Comparison of ENCODE assay signal across 12 cellular contexts in genomic region chr5:42483472-42484154, GRCh38.
DNase-seq lines count a peak whose midpoint lies in the region; ATAC-seq and TF ChIP-seq lines count a peak whose summit lies in the region.
"Had no signal": no experiment of that assay in that cellular context is flagged by ENCODE, and none has a peak within 500 bp of the region (broad histone marks: within the 10 kb centered on the region; RNA-seq: fewer than 3 reads in every experiment).

No MANE protein-coding gene starts in this region.

- H3K9ac ChIP-seq in smooth muscle cell (ENCODE audit: low read depth) (no peak overlapping the region), trophoblast cell (ENCODE audit: low read length) (no peak overlapping the region)
- H3K9ac ChIP-seq: BLaER1 had no signal

- H4K20me1 ChIP-seq in smooth muscle cell (ENCODE audit: low read depth) = no peaks in the 10 kb centered on the region
- H4K20me1 ChIP-seq: BLaER1 had no signal

- no peak overlapping the region for H3K27ac ChIP-seq in smooth muscle cell (ENCODE audit: low read depth)
- H3K27ac ChIP-seq in trophoblast cell (ENCODE audit: low read depth, low read length) = no peak overlapping the region
- H3K27ac ChIP-seq: BLaER1 had no signal

- no peak overlapping the region for H4K91ac ChIP-seq in trophoblast cell (ENCODE audit: low read depth, low read length)

- H3K4me3 ChIP-seq in fibroblast of the aortic adventitia (ENCODE audit: low read depth, low read length) = no peak overlapping the region
- no peak overlapping the region for H3K4me3 ChIP-seq in smooth muscle cell
- no peak overlapping the region for H3K4me3 ChIP-seq in trophoblast cell (ENCODE audit: low read depth, low read length)
- H3K4me3 ChIP-seq: BLaER1 had no signal

- 91% methylated on average over 5 of the region's 5 CpGs for WGBS in smooth muscle cell (ENCODE audit: low lambda C conversion rate)
- no CpG with 5 or more reads among the region's 5 CpGs for WGBS in trophoblast cell (ENCODE audit: extremely low coverage, insufficient coverage, insufficient read length)

- CTCF ChIA-PET in activated CD4-positive, alpha-beta memory T cell treated with anti-CD3 and anti-CD28 coated beads for 36 hours (lab: Charles Lee) = no interaction called here

- ATAC-seq in GM18861 (IDR thresholded peaks at IDR 0.05; ENCODE audit: unreplicated experiment) (peak; percentile 98), GM21447 (IDR thresholded peaks at IDR 0.05; ENCODE audit: unreplicated experiment) (peak; percentile 96), HG03139 (IDR thresholded peaks at IDR 0.05; ENCODE audit: unreplicated experiment) (peak; percentile 78)

- POLR2A ChIA-PET in activated CD4-positive, alpha-beta memory T cell treated with anti-CD3 and anti-CD28 coated beads for 36 hours (lab: Charles Lee) = no interaction called here

- no peak overlapping the region for H3K18ac ChIP-seq in trophoblast cell (ENCODE audit: low read length)

- H4K12ac ChIP-seq in trophoblast cell (ENCODE audit: low read depth, low read length) = no peak overlapping the region

- H3K79me1 ChIP-seq in trophoblast cell (ENCODE audit: low read length) = no peaks in the 10 kb centered on the region

- H4K8ac ChIP-seq in trophoblast cell (ENCODE audit: low read depth, low read length) = no peak overlapping the region

- no peaks in the 10 kb centered on the region for H3K27me3 Mint-ChIP-seq in activated CD4-positive, alpha-beta memory T cell treated with anti-CD3 and anti-CD28 coated beads for 36 hours

- H3K4me3 Mint-ChIP-seq in activated CD4-positive, alpha-beta memory T cell treated with anti-CD3 and anti-CD28 coated beads for 36 hours = no peak overlapping the region
- H3K4me3 Mint-ChIP-seq: activated B cell treated with CpG ODN at 0.5 μM for 24 hours had no signal

- TF ChIP-seq CTCF in fibroblast of the aortic adventitia (IDR thresholded peaks at IDR 0.05; ENCODE audit: insufficient read depth, low read length) = no peak
- no peak for TF ChIP-seq CTCF in smooth muscle cell (IDR thresholded peaks at IDR 0.05; ENCODE audit: borderline replicate concordance, insufficient read depth, poor library complexity, severe bottlenecking)

- no peaks in the 10 kb centered on the region for H3F3A ChIP-seq in smooth muscle cell (ENCODE audit: low read depth)

- no peaks in the 10 kb centered on the region for H3K36me3 Mint-ChIP-seq in activated CD4-positive, alpha-beta memory T cell treated with anti-CD3 and anti-CD28 coated beads for 36 hours

- H3K9me3 Mint-ChIP-seq in activated CD4-positive, alpha-beta memory T cell treated with anti-CD3 and anti-CD28 coated beads for 36 hours = no peaks in the 10 kb centered on the region

- H3K27me3 ChIP-seq in smooth muscle cell (ENCODE audit: low read depth) (no peaks in the 10 kb centered on the region), trophoblast cell (ENCODE audit: insufficient read depth, low read length) (no peaks in the 10 kb centered on the region)
- H3K27me3 ChIP-seq: BLaER1 had no signal

- H3K9me3 ChIP-seq in smooth muscle cell (replicated peaks; ENCODE audit: low read depth) = no peaks in the 10 kb centered on the region
- no peaks in the 10 kb centered on the region for H3K9me3 ChIP-seq in trophoblast cell (ENCODE audit: insufficient read depth, low read depth, low read length)

- H3K4me2 ChIP-seq in smooth muscle cell = no peak overlapping the region
- no peak overlapping the region for H3K4me2 ChIP-seq in trophoblast cell (ENCODE audit: low read length)
- H3K4me2 ChIP-seq: BLaER1 had no signal

- no peak overlapping the region for H2AK5ac ChIP-seq in trophoblast cell (ENCODE audit: low read length)

- intact Hi-C loops in activated CD4-positive, alpha-beta memory T cell treated with anti-CD3 and anti-CD28 coated beads for 36 hours (cut with micrococcal nuclease) = no loop called here

- H2AFZ ChIP-seq in smooth muscle cell (ENCODE audit: low read depth) = no peak overlapping the region
- H2AFZ ChIP-seq in trophoblast cell (ENCODE audit: insufficient read depth, low read length, poor library complexity) = no peak overlapping the region

- no peak overlapping the region for H3K14ac ChIP-seq in trophoblast cell (ENCODE audit: low read length)

- H3K4me1 ChIP-seq in smooth muscle cell (ENCODE audit: low read depth) = no peaks in the 10 kb centered on the region
- H3K4me1 ChIP-seq in trophoblast cell (ENCODE audit: control insufficient read depth in 1 of 2, insufficient read depth in 2 of 2, low read length in 2 of 2) = no peaks in the 10 kb centered on the region
- H3K4me1 ChIP-seq: BLaER1 had no signal

- no peak overlapping the region for H3K4ac ChIP-seq in trophoblast cell (ENCODE audit: low read depth, low read length)

- H3K36me3 ChIP-seq in smooth muscle cell (ENCODE audit: low read depth) (no peaks in the 10 kb centered on the region), trophoblast cell (ENCODE audit: control insufficient read depth in 1 of 2, insufficient read depth in 2 of 2, low read length in 2 of 2) (no peaks in the 10 kb centered on the region)
- H3K36me3 ChIP-seq: BLaER1 had no signal

- no peak overlapping the region for H2BK5ac ChIP-seq in trophoblast cell (ENCODE audit: low read depth, low read length, poor library complexity)

- H3K79me2 ChIP-seq in smooth muscle cell (ENCODE audit: low read depth) (no peaks in the 10 kb centered on the region), trophoblast cell (ENCODE audit: control insufficient read depth, insufficient read depth, low read length, poor library complexity) (no peaks in the 10 kb centered on the region)

- no peaks in the 10 kb centered on the region for H3K4me1 Mint-ChIP-seq in activated CD4-positive, alpha-beta memory T cell treated with anti-CD3 and anti-CD28 coated beads for 36 hours (ENCODE audit: low read depth)
- H3K4me1 Mint-ChIP-seq: activated B cell treated with CpG ODN at 0.5 μM for 24 hours had no signal

- H2BK12ac ChIP-seq in trophoblast cell (ENCODE audit: low read length) = no peak overlapping the region

- DNase-seq in fibroblast of the aortic adventitia (ENCODE audit: low read depth) (peak; percentile 10), NCI-H82 (lab: John Stamatoyannopoulos, UW) (no peak), smooth muscle cell (lab: John Stamatoyannopoulos, UW; ENCODE audit: unreplicated experiment) (no peak), trophoblast cell (no peak)
- DNase-seq in activated CD4-positive, alpha-beta memory T cell treated with anti-CD3 and anti-CD28 coated beads for 36 hours = no peak
- DNase-seq: activated B cell treated with CpG ODN at 0.5 μM for 24 hours, kidney, NCI-H2227 treated with DMSO at 0.1 percent for 48 hours had no signal

- no peak overlapping the region for H3K23ac ChIP-seq in trophoblast cell (ENCODE audit: low read length)

- no peak overlapping the region for H2BK120ac ChIP-seq in trophoblast cell (ENCODE audit: insufficient read depth, low read length, poor library complexity)

- no peak overlapping the region for H3K27ac Mint-ChIP-seq in activated CD4-positive, alpha-beta memory T cell treated with anti-CD3 and anti-CD28 coated beads for 36 hours
- H3K27ac Mint-ChIP-seq: activated B cell treated with CpG ODN at 0.5 μM for 24 hours had no signal
